Comparison of ENCODE assay signal across 18 cellular contexts in genomic region chr9:135498381-135499126, GRCh38. TPM values are rescaled to one million over a fixed set of nuclear protein-coding genes. Genes with fewer than 3 reads are reported as not detected.
DNase-seq lines count a peak whose midpoint lies in the region; ATAC-seq and TF ChIP-seq lines count a peak whose summit lies in the region.
"Had no signal": no experiment of that assay in that cellular context is flagged by ENCODE, and none has a peak within 500 bp of the region (broad histone marks: within the 10 kb centered on the region; RNA-seq: fewer than 3 reads in every experiment).

No MANE protein-coding gene starts in this region.

- H3K4me3 Mint-ChIP-seq in activated T-cell treated with anti-CD3 and anti-CD28 coated beads, Interleukin-2, amount 50 U/mL, for 4 hours, result peak overlapping the region; percentile 91
- H3K4me3 Mint-ChIP-seq in immature natural killer cell, result peak overlapping the region; percentile 78 to 86 (median 81)

- ATAC-seq in activated T-cell treated with anti-CD3 and anti-CD28 coated beads, Interleukin-2, amount 50 U/mL, for 4 hours, result no peak
- ATAC-seq: K562; stimulated activated naive CD8-positive, alpha-beta T cell treated with anti-CD3 and anti-CD28 coated beads, Interleukin-15, Interleukin-2, amounts not matched to agents 100 U/mL and 50 U/mL, for 24 hours had no signal

- no peaks in the 10 kb centered on the region for H3K27me3 ChIP-seq in smooth muscle cell (ENCODE audit: low read depth)
- H3K27me3 ChIP-seq: right atrium auricular region had no signal

- H3K36me3 ChIP-seq in smooth muscle cell (ENCODE audit: low read depth), result no peaks in the 10 kb centered on the region

- no peak overlapping the region for H3K4me3 ChIP-seq in smooth muscle cell

- H4K20me1 ChIP-seq in smooth muscle cell (ENCODE audit: low read depth), result peaks cover 15% of the 10 kb centered on the region

- no peak overlapping the region for H2AFZ ChIP-seq in smooth muscle cell (ENCODE audit: low read depth)

- no peaks in the 10 kb centered on the region for H3K9me3 Mint-ChIP-seq in activated T-cell treated with anti-CD3 and anti-CD28 coated beads, Interleukin-2, amount 50 U/mL, for 4 hours
- no peaks in the 10 kb centered on the region for H3K9me3 Mint-ChIP-seq in immature natural killer cell
- H3K9me3 Mint-ChIP-seq: activated CD4-positive, alpha-beta memory T cell treated with anti-CD3 and anti-CD28 coated beads for 36 hours had no signal

- CTCF ChIA-PET in RWPE1 (lab: Yijun Ruan, JAX), result interaction anchor here (0.6 to 0.8 kb wide), 2 partner anchors 11 to 176 kb away, joined by 3 to 5 read pairs; no protein-coding TSS in a partner anchor
- CTCF ChIA-PET in GM10248 (lab: Yijun Ruan, JAX), result no interaction called here

- no peak for DNase-seq in activated T-cell treated with anti-CD3 and anti-CD28 coated beads, Interleukin-2, amount 50 U/mL, for 4 hours
- DNase-seq in activated T-cell treated with anti-CD3 and anti-CD28 coated beads, Interleukin-2, amount 50 U/mL, for 48 hours, result no peak
- no peak for DNase-seq in RWPE1 (ENCODE audit: low spot score)
- DNase-seq in immature natural killer cell, result no peak
- no peak for DNase-seq in smooth muscle cell (lab: John Stamatoyannopoulos, UW; ENCODE audit: unreplicated experiment)
- DNase-seq in stimulated activated naive CD4-positive, alpha-beta T cell treated with Interleukin-2 at 50 U/mL for 16 hours (lab: John Stamatoyannopoulos, UW), result no peak
- DNase-seq in GM10248 (ENCODE audit: extremely low spot score), result no peak
- no peak for DNase-seq in inferior parietal cortex (ENCODE audit: extremely low spot score)
- DNase-seq: central memory CD4-positive, alpha-beta T cell; DMS 273 treated with DMSO at 0.1 percent for 48 hours; NCI-H1694; stimulated activated naive CD8-positive, alpha-beta T cell treated with anti-CD3 and anti-CD28 coated beads, Interleukin-15, Interleukin-2, amounts not matched to agents 100 U/mL and 50 U/mL, for 24 hours; T-helper 9 cell had no signal

- peaks cover 6% of the 10 kb centered on the region for H3K36me3 Mint-ChIP-seq in activated T-cell treated with anti-CD3 and anti-CD28 coated beads, Interleukin-2, amount 50 U/mL, for 4 hours (ENCODE audit: insufficient read depth)
- peaks cover 0 to 4% (median 0%) of the 10 kb centered on the region in 3 donors for H3K36me3 Mint-ChIP-seq in immature natural killer cell

- H3K9me3 ChIP-seq in smooth muscle cell (replicated peaks; ENCODE audit: low read depth), result no peaks in the 10 kb centered on the region
- H3K9me3 ChIP-seq: right atrium auricular region had no signal

- peak overlapping the region; percentile 98 for H3K4me2 ChIP-seq in smooth muscle cell

- peaks cover 3% of the 10 kb centered on the region for H3F3A ChIP-seq in smooth muscle cell (ENCODE audit: low read depth)

- peaks cover 11% of the 10 kb centered on the region for H3K4me1 ChIP-seq in smooth muscle cell (ENCODE audit: low read depth)

- peaks cover 18% of the 10 kb centered on the region for H3K79me2 ChIP-seq in smooth muscle cell (ENCODE audit: low read depth)

- peaks cover 14% of the 10 kb centered on the region for H3K4me1 Mint-ChIP-seq in activated T-cell treated with anti-CD3 and anti-CD28 coated beads, Interleukin-2, amount 50 U/mL, for 4 hours (ENCODE audit: low read depth)
- H3K4me1 Mint-ChIP-seq in immature natural killer cell, result peaks cover 20 to 21% of the 10 kb centered on the region in 2 donors

- peaks cover 4% of the 10 kb centered on the region for H3K27me3 Mint-ChIP-seq in activated T-cell treated with anti-CD3 and anti-CD28 coated beads, Interleukin-2, amount 50 U/mL, for 4 hours (ENCODE audit: low read depth)
- H3K27me3 Mint-ChIP-seq in immature natural killer cell (ENCODE audit: low read depth in 3 of 3), result peaks cover 0 to 5% (median 4%) of the 10 kb centered on the region in 3 donors

- H3K9ac ChIP-seq in smooth muscle cell (ENCODE audit: low read depth), result no peak overlapping the region

- TF ChIP-seq CTCF in RWPE1 (conservative IDR thresholded peaks at IDR 0.05; ENCODE audit: low read depth) (no peak), smooth muscle cell (IDR thresholded peaks at IDR 0.05; ENCODE audit: borderline replicate concordance, insufficient read depth, poor library complexity, severe bottlenecking) (no peak), GM10248 (IDR thresholded peaks at IDR 0.05; ENCODE audit: control extremely low read depth, extremely low read depth, low read depth, missing control alignments) (no peak)

- H3K27ac ChIP-seq in RWPE1 (peak overlapping the region; percentile 76; the same call in 1 of the 2 replicates), smooth muscle cell (ENCODE audit: low read depth) (no peak overlapping the region)
- H3K27ac ChIP-seq: right atrium auricular region had no signal

- no peak overlapping the region for H3K27ac Mint-ChIP-seq in immature natural killer cell
- H3K27ac Mint-ChIP-seq: activated CD4-positive, alpha-beta memory T cell treated with anti-CD3 and anti-CD28 coated beads for 36 hours had no signal

- POLR2A ChIA-PET in RWPE1 (lab: Yijun Ruan, JAX; ENCODE audit: low non-redundant PET) (no interaction called here), GM10248 (lab: Yijun Ruan, JAX) (no interaction called here)

- WGBS in smooth muscle cell (ENCODE audit: low lambda C conversion rate), result 93% methylated on average over 15 of the region's 15 CpGs

RNA-seq across cellular contexts. Expression of gene MRPS2, which starts 1.9 kb away (rescaled TPM):
- 100 to 1,000 TPM in 1 of 3 donors, 10 to 100 TPM in 2; 85.3 to 110 (median 85.7) TPM for total RNA-seq in activated T-cell treated with anti-CD3 and anti-CD28 coated beads, Interleukin-2, amount 50 U/mL, for 4 hours
- 10 to 100 TPM; 28.6 to 53.4 (median 32.9) TPM for polyA plus RNA-seq in immature natural killer cell
- total RNA-seq in smooth muscle cell, result 30.7 and 34.2 TPM in 2 replicates
- polyA plus RNA-seq in smooth muscle cell, result 49.0 and 52.6 TPM in 2 replicates

RNA-seq across cellular contexts. Expression of gene PPP1R26, which starts 19.0 kb away (rescaled TPM):
- 1 to 10 TPM in 2 of 3 donors, under 1 TPM in 1; 0.94 to 2.4 (median 1.2) TPM for total RNA-seq in activated T-cell treated with anti-CD3 and anti-CD28 coated beads, Interleukin-2, amount 50 U/mL, for 4 hours
- polyA plus RNA-seq in immature natural killer cell, result 1 to 10 TPM in 1 of 3 donors, under 1 TPM in 2; 0.29 to 1.2 (median 0.39) TPM
- 7.3 and 8.1 TPM in 2 replicates for total RNA-seq in smooth muscle cell
- polyA plus RNA-seq in smooth muscle cell, result 6.2 and 7.7 TPM in 2 replicates

RNA-seq across cellular contexts. Expression of gene LCN1, which starts 22.7 kb away (rescaled TPM):
- not detected for total RNA-seq in activated T-cell treated with anti-CD3 and anti-CD28 coated beads, Interleukin-2, amount 50 U/mL, for 4 hours
- polyA plus RNA-seq in immature natural killer cell (not detected), smooth muscle cell (3.5 and 5.6 TPM in 2 replicates)
- total RNA-seq in smooth muscle cell, result 0.85 and 0.99 TPM in 2 replicates
- total RNA-seq: A673; activated CD4-positive, alpha-beta memory T cell treated with anti-CD3 and anti-CD28 coated beads for 36 hours; K562; right atrium auricular region had no signal
- polyA plus RNA-seq: K562 had no signal

RNA-seq across cellular contexts. Expression of gene OBP2A, which starts 47.4 kb away (rescaled TPM):
- not detected for total RNA-seq in activated T-cell treated with anti-CD3 and anti-CD28 coated beads, Interleukin-2, amount 50 U/mL, for 4 hours
- polyA plus RNA-seq in immature natural killer cell (not detected), smooth muscle cell (0.61 TPM in 1 of 2 replicates, not detected in the other)
- not detected in 2 replicates for total RNA-seq in smooth muscle cell
- total RNA-seq: A673; activated CD4-positive, alpha-beta memory T cell treated with anti-CD3 and anti-CD28 coated beads for 36 hours; K562; NCI-H460; right atrium auricular region had no signal
- polyA plus RNA-seq: K562 had no signal
